8 cellular contexts compared by ENCODE assay signal in the genomic region with DNA sequence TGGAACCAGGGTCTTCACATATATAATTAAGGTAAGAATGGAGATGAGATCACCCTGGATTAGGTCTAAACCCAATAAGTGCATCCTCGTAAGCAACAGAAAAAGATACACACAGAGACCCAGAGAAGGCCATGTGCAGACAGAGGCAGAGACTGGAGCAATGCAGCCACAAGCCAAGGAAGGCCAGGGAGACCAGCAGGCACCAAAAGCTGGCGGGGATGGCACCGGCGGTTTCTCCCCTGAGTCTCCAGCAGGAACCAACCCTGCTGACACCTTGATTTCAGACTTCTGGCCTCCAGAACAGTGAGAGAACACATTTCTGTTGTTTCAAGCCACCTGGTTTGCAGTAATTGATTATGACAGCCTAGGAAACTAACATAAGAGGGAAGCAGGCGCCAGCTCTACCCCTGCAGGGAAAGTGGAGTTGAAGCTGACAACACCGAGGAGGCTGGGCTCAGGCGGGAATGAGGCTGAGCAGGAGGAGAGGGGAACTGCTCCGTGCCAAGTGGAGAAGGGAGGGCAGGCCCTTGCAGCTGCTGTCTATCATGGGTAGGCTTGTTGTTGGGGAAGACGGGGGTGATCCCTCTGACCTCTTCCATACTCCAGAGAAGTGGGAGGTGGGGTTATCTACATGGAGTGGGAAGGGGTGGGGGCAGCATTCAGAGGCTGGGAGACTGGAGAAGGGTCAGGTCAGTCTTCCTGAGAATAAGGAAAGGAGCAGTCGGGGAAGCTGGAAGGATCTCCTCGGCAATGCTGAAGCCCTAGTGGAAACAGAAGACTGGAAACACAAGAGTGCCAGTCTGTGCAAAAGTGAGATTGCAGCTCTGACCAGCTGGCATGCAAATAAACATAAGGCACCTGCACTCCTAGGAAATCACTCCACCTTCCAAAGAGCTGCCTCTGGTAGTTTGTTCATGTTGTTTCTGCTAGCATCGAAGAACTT.
A peak's percentile ranks its signal among the peaks of the same experiment; 100 is the strongest.
DNase-seq lines count a peak whose midpoint lies in the region; ATAC-seq and TF ChIP-seq lines count a peak whose summit lies in the region.

No MANE protein-coding gene starts in this region.

- peak; percentile 60 for DNase-seq in activated effector memory CD4-positive, alpha-beta T cell treated with anti-CD3 and anti-CD28 coated beads, Interleukin-2, amount 50 U/mL, for 16 hours
- no peak for DNase-seq in activated effector memory CD4-positive, alpha-beta T cell treated with Interleukin-2 at 50 U/mL for 16 hours
- DNase-seq in NCI-H2196 (lab: John Stamatoyannopoulos, UW; ENCODE audit: unreplicated experiment) (peak; percentile 40), spleen (peak; percentile 64), NCI-H774 (lab: John Stamatoyannopoulos, UW) (no peak), D341Med (ENCODE audit: low spot score) (no peak), GM10266 (ENCODE audit: extremely low spot score) (no peak)
- DNase-seq in activated naive CD8-positive, alpha-beta T cell treated with anti-CD3 and anti-CD28 coated beads, Interleukin-2, amount 50 U/mL, for 24 hours: no peak

- TF ChIP-seq CTCF in spleen (IDR thresholded peaks at IDR 0.05 in 8 of 11, conservative IDR thresholded peaks at IDR 0.05 in 3 of 11) (no peak), GM10266 (IDR thresholded peaks at IDR 0.05; ENCODE audit: control insufficient read depth, insufficient read depth, low read depth, missing control alignments) (no peak)

- 85 to 91% (median 87%) methylated on average over 12 of the region's 12 CpGs for WGBS in spleen, 5 donors

- ATAC-seq in activated naive CD8-positive, alpha-beta T cell treated with anti-CD3 and anti-CD28 coated beads, Interleukin-2, amount 50 U/mL, for 24 hours: no peak

- peak overlapping the region; percentile 93 for H3K27ac Mint-ChIP-seq in activated naive CD8-positive, alpha-beta T cell treated with anti-CD3 and anti-CD28 coated beads, Interleukin-2, amount 50 U/mL, for 24 hours

- H3K4me1 Mint-ChIP-seq in activated naive CD8-positive, alpha-beta T cell treated with anti-CD3 and anti-CD28 coated beads, Interleukin-2, amount 50 U/mL, for 24 hours: peaks cover 41% of the 10 kb centered on the region

- peaks cover 4 to 99% (median 47%) of the 10 kb centered on the region in 6 donors for H3K36me3 ChIP-seq in spleen

- intact Hi-C loops in spleen (cut with DNase I; ENCODE audit: low total_unique reads): no loop called here

- H3K27me3 Mint-ChIP-seq in activated naive CD8-positive, alpha-beta T cell treated with anti-CD3 and anti-CD28 coated beads, Interleukin-2, amount 50 U/mL, for 24 hours: no peaks in the 10 kb centered on the region

- no peak overlapping the region for H3K4me3 ChIP-seq in spleen

- H3K4me3 Mint-ChIP-seq in activated naive CD8-positive, alpha-beta T cell treated with anti-CD3 and anti-CD28 coated beads, Interleukin-2, amount 50 U/mL, for 24 hours: no peak overlapping the region

- no peak for TF ChIP-seq POLR2A in spleen (IDR thresholded peaks at IDR 0.05)

- H3K9me3 Mint-ChIP-seq in activated naive CD8-positive, alpha-beta T cell treated with anti-CD3 and anti-CD28 coated beads, Interleukin-2, amount 50 U/mL, for 24 hours: no peaks in the 10 kb centered on the region

- H3K9me3 ChIP-seq in spleen: no peaks in the 10 kb centered on the region

- no peaks in the 10 kb centered on the region for H3K27me3 ChIP-seq in spleen (replicated peaks in 1 of 7)

- no peak overlapping the region for H3K27ac ChIP-seq in spleen

- peaks cover 0 to 19% (median 0%) of the 10 kb centered on the region in 6 donors for H3K4me1 ChIP-seq in spleen

- H3K36me3 Mint-ChIP-seq in activated naive CD8-positive, alpha-beta T cell treated with anti-CD3 and anti-CD28 coated beads, Interleukin-2, amount 50 U/mL, for 24 hours (ENCODE audit: low read depth): peaks cover 68% of the 10 kb centered on the region

Comparison
In these comparisons a context has a peak if more than half of its experiments do, and no peak if none do; other contexts are left out.
1. DNase-seq: peak in activated effector memory CD4-positive, alpha-beta T cell treated with anti-CD3 and anti-CD28 coated beads, Interleukin-2, amount 50 U/mL, for 16 hours (single experiment), NCI-H2196 (single experiment) and spleen (single experiment); none in activated effector memory CD4-positive, alpha-beta T cell treated with Interleukin-2 at 50 U/mL for 16 hours (single experiment), activated naive CD8-positive, alpha-beta T cell treated with anti-CD3 and anti-CD28 coated beads, Interleukin-2, amount 50 U/mL, for 24 hours (single experiment), NCI-H774 (single experiment), D341Med (single experiment) and GM10266 (single experiment).